In the genomic region with DNA sequence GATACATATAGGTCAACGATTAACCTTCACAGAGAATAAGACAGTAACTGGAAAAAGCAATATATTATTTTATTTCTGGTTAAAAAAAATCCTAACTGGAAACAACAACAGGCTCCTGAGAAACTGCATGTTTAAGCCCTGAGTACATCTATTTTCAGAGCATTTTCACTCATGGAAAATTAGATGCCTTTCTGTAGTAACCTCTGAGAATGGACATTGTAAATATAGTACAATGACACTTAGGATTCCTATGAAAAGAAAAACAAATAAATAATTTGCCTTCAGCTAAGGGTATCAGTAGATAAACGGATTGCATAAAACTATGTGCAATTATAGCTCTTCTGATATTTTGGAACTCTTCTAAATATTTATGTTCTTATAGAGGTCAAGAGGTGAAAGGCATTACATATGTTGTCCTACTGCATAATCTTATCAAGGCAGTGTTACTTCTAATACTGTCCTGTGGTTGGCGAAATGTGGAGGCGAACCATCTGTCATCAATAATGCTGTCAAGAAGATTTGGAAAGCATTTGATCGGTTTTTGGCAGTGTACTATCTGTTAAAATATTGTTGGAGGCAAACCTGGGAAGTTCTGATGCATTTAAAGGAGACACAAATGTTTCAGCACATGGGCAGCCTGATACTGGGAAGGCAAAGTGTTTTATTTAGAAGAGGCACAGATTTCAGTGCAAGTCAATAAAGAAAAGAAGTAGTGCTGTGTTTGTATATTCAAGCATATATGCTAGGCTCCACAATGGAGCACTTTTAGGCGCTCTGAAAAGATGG, we compare ENCODE assay signal across 17 cellular contexts.
"Had no signal": no experiment of that assay in that cellular context is flagged by ENCODE, and none has a peak within 500 bp of the region (broad histone marks: within the 10 kb centered on the region; RNA-seq: fewer than 3 reads in every experiment).

No MANE protein-coding gene starts in this region.

- ATAC-seq: activated CD8-positive, alpha-beta memory T cell treated with anti-CD3 and anti-CD28 coated beads, Interleukin-2, amount 10 ng/mL, durations not matched to agents 7 days and 5 days; esophagus mucosa; stimulated activated naive B cell treated with anti-CD40 and anti-IgM and Interleukin-4, amounts not matched to agents 10 μg/mL and 1 μg/mL and 100 μg/mL, for 72 hours had no signal

- H3K36me3 ChIP-seq: cardiac muscle cell, colonic mucosa, heart right ventricle, transverse colon had no signal

- H3K79me2 ChIP-seq: parathyroid adenoma had no signal

- H3K27me3 Mint-ChIP-seq: activated CD8-positive, alpha-beta memory T cell treated with anti-CD3 and anti-CD28 coated beads, Interleukin-2, amount 10 ng/mL, durations not matched to agents 7 days and 5 days had no signal

- H3K9me3 ChIP-seq: colonic mucosa, transverse colon had no signal

- H3K4me1 ChIP-seq: colonic mucosa, parathyroid adenoma, transverse colon had no signal

- H3K27ac Mint-ChIP-seq: activated CD8-positive, alpha-beta memory T cell treated with anti-CD3 and anti-CD28 coated beads, Interleukin-2, amount 10 ng/mL, durations not matched to agents 7 days and 5 days; stimulated activated naive B cell treated with anti-CD40 and anti-IgM and Interleukin-4, amounts not matched to agents 10 μg/mL and 1 μg/mL and 100 μg/mL, for 72 hours had no signal

- FAIRE-seq: frontal cortex had no signal

- H3K36me3 Mint-ChIP-seq: stimulated activated naive B cell treated with anti-CD40 and anti-IgM and Interleukin-4, amounts not matched to agents 10 μg/mL and 1 μg/mL and 100 μg/mL, for 72 hours had no signal

- H3K27ac ChIP-seq: cardiac muscle cell, colonic mucosa, heart right ventricle, parathyroid adenoma, transverse colon had no signal

- H3K9ac ChIP-seq: parathyroid adenoma had no signal

- H3K4me1 Mint-ChIP-seq: activated CD8-positive, alpha-beta memory T cell treated with anti-CD3 and anti-CD28 coated beads, Interleukin-2, amount 10 ng/mL, durations not matched to agents 7 days and 5 days; stimulated activated naive B cell treated with anti-CD40 and anti-IgM and Interleukin-4, amounts not matched to agents 10 μg/mL and 1 μg/mL and 100 μg/mL, for 72 hours had no signal

- DNase-seq: activated CD4-positive, alpha-beta T cell treated with anti-CD3 and anti-CD28 coated beads for 1 hour; activated CD4-positive, alpha-beta T cell treated with anti-CD3 and anti-CD28 coated beads, Interleukin-2, amount 50 U/mL, for 48 hours; activated CD8-positive, alpha-beta memory T cell treated with anti-CD3 and anti-CD28 coated beads, Interleukin-2, amount 10 ng/mL, durations not matched to agents 7 days and 5 days; activated naive CD4-positive, alpha-beta T cell treated with anti-CD3 and anti-CD28 coated beads, Interleukin-2, amount 50 U/mL, for 16 hours; activated T-cell treated with anti-CD3 and anti-CD28 coated beads, Interleukin-2, amount 50 U/mL, for 1 hour; colonic mucosa; heart right ventricle; stimulated activated CD4-positive, alpha-beta T cell treated with anti-CD3 and anti-CD28 coated beads, Interleukin-15, amount 100 ng/mL, for 24 hours; stimulated activated CD4-positive, alpha-beta T cell treated with anti-CD3 and anti-CD28 coated beads, Interleukin-4, amount 100 ng/mL, for 1 hour; stimulated activated naive B cell treated with anti-CD40 and anti-IgM and Interleukin-4, amounts not matched to agents 10 μg/mL and 1 μg/mL and 100 μg/mL, for 72 hours; T-helper 9 cell; transverse colon had no signal

- H2AFZ ChIP-seq: parathyroid adenoma had no signal

- H3K27me3 ChIP-seq: cardiac muscle cell, colonic mucosa, heart right ventricle, transverse colon had no signal

- H3K4me3 Mint-ChIP-seq: activated CD8-positive, alpha-beta memory T cell treated with anti-CD3 and anti-CD28 coated beads, Interleukin-2, amount 10 ng/mL, durations not matched to agents 7 days and 5 days; stimulated activated naive B cell treated with anti-CD40 and anti-IgM and Interleukin-4, amounts not matched to agents 10 μg/mL and 1 μg/mL and 100 μg/mL, for 72 hours had no signal

- H3K4me3 ChIP-seq: cardiac muscle cell, colonic mucosa, heart right ventricle, lung, transverse colon had no signal
